ENCODE assay signal across 20 cellular contexts in genomic region chr2:198852248-198852647, GRCh38.
"Had no signal": no experiment of that assay in that cellular context is flagged by ENCODE, and none has a peak within 500 bp of the region (broad histone marks: within the 10 kb centered on the region; RNA-seq: fewer than 3 reads in every experiment).

No MANE protein-coding gene starts in this region.

- H3K27me3 Mint-ChIP-seq: activated CD4-positive, alpha-beta memory T cell treated with anti-CD3 and anti-CD28 coated beads for 36 hours; activated CD4-positive, alpha-beta T cell treated with anti-CD3 and anti-CD28 coated beads, Interleukin-2, amount 10 ng/mL, durations not matched to agents 7 days and 5 days; activated naive CD8-positive, alpha-beta T cell; brain; T-helper 17 cell had no signal

- H3K4me3 Mint-ChIP-seq: activated CD4-positive, alpha-beta memory T cell treated with anti-CD3 and anti-CD28 coated beads for 36 hours; activated CD4-positive, alpha-beta T cell treated with anti-CD3 and anti-CD28 coated beads, Interleukin-2, amount 10 ng/mL, durations not matched to agents 7 days and 5 days; activated naive CD4-positive, alpha-beta T cell treated with anti-CD3 and anti-CD28 coated beads for 36 hours; activated naive CD8-positive, alpha-beta T cell; activated T-cell treated with anti-CD3 and anti-CD28 coated beads, Interleukin-2, amount 50 U/mL, for 4 hours; brain; T-helper 17 cell had no signal

- H3K4me1 Mint-ChIP-seq: activated CD4-positive, alpha-beta T cell treated with anti-CD3 and anti-CD28 coated beads, Interleukin-2, amount 10 ng/mL, durations not matched to agents 7 days and 5 days; brain; T-helper 17 cell had no signal

- H3K36me3 Mint-ChIP-seq: activated CD4-positive, alpha-beta memory T cell treated with anti-CD3 and anti-CD28 coated beads for 36 hours; activated naive CD8-positive, alpha-beta T cell; brain had no signal

- H3K9me3 Mint-ChIP-seq: activated CD4-positive, alpha-beta memory T cell treated with anti-CD3 and anti-CD28 coated beads for 36 hours; activated CD4-positive, alpha-beta T cell treated with anti-CD3 and anti-CD28 coated beads, Interleukin-2, amount 10 ng/mL, durations not matched to agents 7 days and 5 days had no signal

- DNase-seq: activated CD4-positive, alpha-beta memory T cell treated with anti-CD3 and anti-CD28 coated beads for 36 hours; activated CD4-positive, alpha-beta T cell treated with anti-CD3 and anti-CD28 coated beads, Interleukin-2, amount 10 ng/mL, durations not matched to agents 7 days and 5 days; activated CD4-positive, CD25-positive, alpha-beta regulatory T cell; activated CD8-positive, alpha-beta memory T cell treated with anti-CD3 and anti-CD28 coated beads for 24 hours; activated effector memory CD4-positive, alpha-beta T cell treated with anti-CD3 and anti-CD28 coated beads, Interleukin-2, amount 50 U/mL, for 16 hours; activated naive CD4-positive, alpha-beta T cell treated with anti-CD3 and anti-CD28 coated beads for 36 hours; activated T-cell treated with anti-CD3 and anti-CD28 coated beads, Interleukin-2, amount 50 U/mL, for 4 hours; amygdala; MG63; NCI-H1092 treated with DMSO at 0.1 percent for 48 hours; NCI-H1417 treated with DMSO at 0.1 percent for 48 hours; NCI-H1694; NCI-H2029; NCI-H510A treated with DMSO at 0.1 percent for 48 hours; PC-3; SHP77; T-helper 17 cell; T-helper 9 cell had no signal

- H3K27ac Mint-ChIP-seq: activated CD4-positive, alpha-beta memory T cell treated with anti-CD3 and anti-CD28 coated beads for 36 hours; activated CD4-positive, alpha-beta T cell treated with anti-CD3 and anti-CD28 coated beads, Interleukin-2, amount 10 ng/mL, durations not matched to agents 7 days and 5 days; activated naive CD4-positive, alpha-beta T cell treated with anti-CD3 and anti-CD28 coated beads for 36 hours; activated naive CD8-positive, alpha-beta T cell; brain; T-helper 17 cell had no signal
